ENCODE assay signal across 25 cellular contexts in genomic region chr7:136956671-136957070, GRCh38.
A peak's percentile ranks its signal among the peaks of the same experiment; 100 is the strongest.
DNase-seq lines count a peak whose midpoint lies in the region; ATAC-seq and TF ChIP-seq lines count a peak whose summit lies in the region.
"Had no signal": no experiment of that assay in that cellular context is flagged by ENCODE, and none has a peak within 500 bp of the region (broad histone marks: within the 10 kb centered on the region; RNA-seq: fewer than 3 reads in every experiment).

No MANE protein-coding gene starts in this region.

- peak overlapping the region; percentile 32 for H3K4me2 ChIP-seq in smooth muscle cell

- H3K4me1 ChIP-seq in heart left ventricle (peaks cover 0 to 21% (median 5%) of the 10 kb centered on the region in 12 donors), mesodermal cell (ENCODE audit: control insufficient read depth, insufficient read depth, low read length, poor library complexity, severe bottlenecking) (peaks cover 14% of the 10 kb centered on the region), smooth muscle cell (ENCODE audit: low read depth) (no peaks in the 10 kb centered on the region)
- H3K4me1 ChIP-seq: breast epithelium, lower lobe of right lung, uterus had no signal

- TF ChIP-seq CTCF in heart left ventricle (IDR thresholded peaks at IDR 0.05): no peak
- no peak for TF ChIP-seq CTCF in smooth muscle cell (IDR thresholded peaks at IDR 0.05; ENCODE audit: borderline replicate concordance, insufficient read depth, poor library complexity, severe bottlenecking)

- TF ChIP-seq POLR2A in heart left ventricle (IDR thresholded peaks at IDR 0.05): no peak

- WGBS in heart left ventricle, 4 donors: 60 to 76% (median 70%) methylated on average over 2 to 3 of the region's 3 CpGs
- 100% methylated on average over 1 of the region's 3 CpGs; no CpG with 5 or more reads in 1 of the 2 experiments for WGBS in mesodermal cell (ENCODE audit: insufficient coverage in 2 of 2), 2 experiments
- 97% methylated on average over 3 of the region's 3 CpGs for WGBS in smooth muscle cell (ENCODE audit: low lambda C conversion rate)

- peak overlapping the region; percentile 20 for H2AFZ ChIP-seq in smooth muscle cell (ENCODE audit: low read depth)

- no peak overlapping the region for H3K9ac ChIP-seq in smooth muscle cell (ENCODE audit: low read depth)

- H3K27ac ChIP-seq in heart left ventricle: peak overlapping the region in 8 of 12 donors; percentile 5 to 47 (median 22)
- peak overlapping the region; percentile 19 for H3K27ac ChIP-seq in mesodermal cell (ENCODE audit: low read depth, low read length, severe bottlenecking)
- peak overlapping the region; percentile 46 for H3K27ac ChIP-seq in smooth muscle cell (ENCODE audit: low read depth)
- H3K27ac ChIP-seq: breast epithelium, lower lobe of right lung, uterus had no signal

- H3K79me2 ChIP-seq in smooth muscle cell (ENCODE audit: low read depth): no peaks in the 10 kb centered on the region

- H4K20me1 ChIP-seq in smooth muscle cell (ENCODE audit: low read depth): no peaks in the 10 kb centered on the region

- DNase-seq in heart left ventricle (no peak), left cardiac atrium (no peak), astrocyte of the hippocampus (ENCODE audit: low read depth, low spot score) (peak; percentile 9), smooth muscle cell (lab: John Stamatoyannopoulos, UW; ENCODE audit: unreplicated experiment) (no peak), NCI-H526 treated with DMSO at 0.1 percent for 48 hours (lab: John Stamatoyannopoulos, UW) (no peak), OCI-M2 (lab: John Stamatoyannopoulos, UW; ENCODE audit: unreplicated experiment) (no peak)
- DNase-seq in activated naive CD4-positive, alpha-beta T cell treated with anti-CD3 and anti-CD28 coated beads, Interleukin-2, amount 50 U/mL, for 16 hours: no peak
- DNase-seq: DMS79; lower lobe of right lung; naive B cell; NCI-H146; NCI-H2171 treated with DMSO at 0.1 percent for 48 hours; NCI-H69; OCI-M1; stimulated activated CD4-positive, alpha-beta T cell treated with anti-CD3 and anti-CD28 coated beads, Interleukin-12 subunit alpha, Interleukin-12 subunit beta, amount 100 ng/mL, for 4 hours; stimulated activated CD8-positive, alpha-beta memory T cell treated with anti-CD3 and anti-CD28 coated beads, Interleukin-4, amount 100 ng/mL, for 48 hours; substantia nigra; T-helper 9 cell; uterus had no signal

- intact Hi-C loops in heart left ventricle (cut with DNase I) (loop anchor here in 1 of 10 donors (10.0 kb wide), 1 partner anchor 128 kb away; no protein-coding TSS in a partner anchor), left cardiac atrium (cut with DNase I) (no loop called here)

- ATAC-seq in heart left ventricle (peak in 3 of 4 donors; percentile 8 to 45 (median 25)), left cardiac atrium (no peak)
- ATAC-seq: activated CD4-positive, CD25-positive, alpha-beta regulatory T cell treated with anti-CD3 and anti-CD28 coated beads, Interleukin-2, amount 50 U/mL, for 24 hours; gastroesophageal sphincter; HCT116; HepG2; lower lobe of right lung had no signal

- H3K27me3 ChIP-seq in heart left ventricle (no peaks in the 10 kb centered on the region), smooth muscle cell (ENCODE audit: low read depth) (no peaks in the 10 kb centered on the region)
- H3K27me3 ChIP-seq: breast epithelium, gastroesophageal sphincter, uterus had no signal

- no peaks in the 10 kb centered on the region for H3F3A ChIP-seq in smooth muscle cell (ENCODE audit: low read depth)

- H3K36me3 ChIP-seq in heart left ventricle (peaks cover 0 to 5% (median 0%) of the 10 kb centered on the region in 9 donors), mesodermal cell (ENCODE audit: control insufficient read depth, insufficient read depth, low read length) (no peaks in the 10 kb centered on the region), smooth muscle cell (ENCODE audit: low read depth) (no peaks in the 10 kb centered on the region)
- H3K36me3 ChIP-seq: breast epithelium, gastroesophageal sphincter, lower lobe of right lung, uterus had no signal

- peaks cover 0 to 5% (median 0%) of the 10 kb centered on the region in 12 donors for H3K9me3 ChIP-seq in heart left ventricle
- H3K9me3 ChIP-seq in mesodermal cell (ENCODE audit: control insufficient read depth, low read length): no peaks in the 10 kb centered on the region
- no peaks in the 10 kb centered on the region for H3K9me3 ChIP-seq in smooth muscle cell (replicated peaks; ENCODE audit: low read depth)
- H3K9me3 ChIP-seq: breast epithelium, gastroesophageal sphincter, lower lobe of right lung, uterus had no signal

- H3K4me3 ChIP-seq in heart left ventricle (no peak overlapping the region), mesodermal cell (ENCODE audit: extremely low read depth, insufficient read depth, low read length, poor library complexity, severe bottlenecking) (no peak overlapping the region), smooth muscle cell (no peak overlapping the region)
- H3K4me3 ChIP-seq: breast epithelium, gastroesophageal sphincter, lower lobe of right lung, uterus had no signal

Comparison
In these comparisons a context has a peak if more than half of its experiments do, and no peak if none do; other contexts are left out.
1. ATAC-seq: peak in heart left ventricle (3 of 4); none in left cardiac atrium (0 of 2).
2. Peak in every context shown above with its lines, with median percentiles within 50 percentile points of each other: H3K27ac ChIP-seq.